In genomic region chr1:228102791-228103620, GRCh38 we compare ENCODE assay signal across 1 cellular context.
A peak's percentile ranks its signal among the peaks of the same experiment; 100 is the strongest.
TF ChIP-seq lines count a peak whose summit lies in the region.

C1orf35 (minus strand) TSS chr1:228103325; CDS start chr1:228103227, 98 bp downstream.

TF ChIP-seq in HepG2, 621 proteins besides CTCF, POLR2A, EP300 and RAD21 (continued from another document and continues in another):
- TF ChIP-seq MLLT10 (CRISPR knock-in tag; IDR thresholded peaks at IDR 0.05) (no peak), MIER3 (CRISPR knock-in tag; IDR thresholded peaks at IDR 0.05; ENCODE audit: borderline replicate concordance) (peak; percentile 75; the same call in 1 of the 2 replicates), ZMAT5 (CRISPR knock-in tag; IDR thresholded peaks at IDR 0.05; ENCODE audit: borderline replicate concordance, low read depth) (no peak), TEAD2 (CRISPR knock-in tag; IDR thresholded peaks at IDR 0.05) (0 out of 2 replicates have a peak, but pooled peaks have one; percentile 20), RARA (CRISPR knock-in tag; IDR thresholded peaks at IDR 0.05) (0 out of 2 replicates have a peak, but pooled peaks have one; percentile 29), ETV6 (CRISPR knock-in tag; conservative IDR thresholded peaks at IDR 0.05) (peak; percentile 84), DPF2 (CRISPR knock-in tag; IDR thresholded peaks at IDR 0.05; ENCODE audit: borderline replicate concordance, low read depth) (no peak), NFIB (CRISPR knock-in tag; IDR thresholded peaks at IDR 0.05; ENCODE audit: borderline replicate concordance) (no peak), ZNF850 (CRISPR knock-in tag; conservative IDR thresholded peaks at IDR 0.05) (no peak), ATF2 (CRISPR knock-in tag; IDR thresholded peaks at IDR 0.05) (peak; percentile 94), CERS6 (CRISPR knock-in tag; IDR thresholded peaks at IDR 0.05) (0 out of 2 replicates have a peak, but pooled peaks have one; percentile 56), SAP130 (CRISPR knock-in tag; IDR thresholded peaks at IDR 0.05; ENCODE audit: low read depth) (peak; percentile 96), ARID3A (IDR thresholded peaks at IDR 0.05; ENCODE audit: low read depth, low read length) (no peak), ZNF225 (CRISPR knock-in tag; IDR thresholded peaks at IDR 0.05) (no peak; the same call in none of the 2 replicates), JUNB (CRISPR knock-in tag; IDR thresholded peaks at IDR 0.05; ENCODE audit: borderline replicate concordance) (no peak), ZGPAT (CRISPR knock-in tag; IDR thresholded peaks at IDR 0.05) (peak; percentile 96), ZNF569 (CRISPR knock-in tag; IDR thresholded peaks at IDR 0.05; ENCODE audit: borderline replicate concordance) (no peak), ATF1 (CRISPR knock-in tag; IDR thresholded peaks at IDR 0.05) (peak; percentile 94), MNT (IDR thresholded peaks at IDR 0.05) (no peak; the same call in 1 of the 2 replicates), AKNA (CRISPR knock-in tag; IDR thresholded peaks at IDR 0.05; ENCODE audit: borderline replicate concordance) (no peak), SIX1 (CRISPR knock-in tag; IDR thresholded peaks at IDR 0.05; ENCODE audit: borderline replicate concordance) (no peak), ZNF773 (CRISPR knock-in tag; IDR thresholded peaks at IDR 0.05; ENCODE audit: borderline replicate concordance) (no peak), ZNF839 (CRISPR knock-in tag; IDR thresholded peaks at IDR 0.05; ENCODE audit: borderline replicate concordance) (no peak), SRSF1 (optimal IDR thresholded peaks at IDR 0.05; ENCODE audit: low read depth, low read length) (peak; percentile 35), HDAC1 (CRISPR knock-in tag; IDR thresholded peaks at IDR 0.05) (peak; percentile 96), ZNF407 (CRISPR knock-in tag; IDR thresholded peaks at IDR 0.05; ENCODE audit: not compliant biosample characterization) (no peak), ZNF616 (CRISPR knock-in tag; IDR thresholded peaks at IDR 0.05; ENCODE audit: low read depth) (no peak; the same call in 1 of the 2 replicates), AGO1 (IDR thresholded peaks at IDR 0.05; ENCODE audit: low read depth, low read length, poor library complexity, severe bottlenecking) (no peak), NFE2L1 (CRISPR knock-in tag; IDR thresholded peaks at IDR 0.05; ENCODE audit: borderline replicate concordance) (no peak), ZNF557 (CRISPR knock-in tag; IDR thresholded peaks at IDR 0.05) (no peak), ZKSCAN5 (CRISPR knock-in tag; IDR thresholded peaks at IDR 0.05) (no peak), NR2F6 (IDR thresholded peaks at IDR 0.05) (no peak), NR2F6 (CRISPR knock-in tag; IDR thresholded peaks at IDR 0.05) (0 out of 2 replicates have a peak, but pooled peaks have one; percentile 62), IRF1 (CRISPR knock-in tag; IDR thresholded peaks at IDR 0.05; ENCODE audit: low read depth) (0 out of 2 replicates have a peak, but pooled peaks have one; percentile 70), KDM6A (CRISPR knock-in tag; IDR thresholded peaks at IDR 0.05; ENCODE audit: low read depth) (no peak), RFXAP (CRISPR knock-in tag; IDR thresholded peaks at IDR 0.05; ENCODE audit: borderline replicate concordance) (peak; percentile 88)
